8 cellular contexts compared by ENCODE assay signal in genomic region chr14:94174622-94175402, GRCh38. TPM values are rescaled to one million over a fixed set of nuclear protein-coding genes. Genes with fewer than 3 reads are reported as not detected.
DNase-seq lines count a peak whose midpoint lies in the region; ATAC-seq and TF ChIP-seq lines count a peak whose summit lies in the region.

No MANE protein-coding gene starts in this region.

- ATAC-seq in HG03095 (IDR thresholded peaks at IDR 0.05; ENCODE audit: unreplicated experiment) = no peak
- ATAC-seq in GM19397 (IDR thresholded peaks at IDR 0.05; ENCODE audit: unreplicated experiment) = no peak

- no peak for TF ChIP-seq RAD21 in liver (IDR thresholded peaks at IDR 0.05)

- DNase-seq in GM06990 (ENCODE audit: extremely low read depth, insufficient read length) (peak; percentile 9), NB4 (ENCODE audit: low read depth) (peak; percentile 11), cardiac fibroblast (ENCODE audit: low read depth in 2 of 2) (no peak), tibial artery (peak in 1 of 2 donors; percentile 70), SW 1271 (lab: John Stamatoyannopoulos, UW) (no peak)

- no peak for TF ChIP-seq POLR2A in NB4 (IDR thresholded peaks at IDR 0.05; ENCODE audit: extremely low read depth, insufficient read length)

- intact Hi-C loops in tibial artery (cut with DNase I; ENCODE audit: low total_unique reads) = no loop called here

- peaks cover 5 to 17% (median 8%) of the 10 kb centered on the region in 4 donors for H3K4me1 ChIP-seq in liver (ENCODE audit: control insufficient read depth in 4 of 4, insufficient read depth in 4 of 4, low read length in 3 of 4)
- H3K4me1 ChIP-seq in tibial artery = peaks cover 6 to 22% (median 18%) of the 10 kb centered on the region in 4 donors

- peak overlapping the region; percentile 25 to 42 for H3K27ac ChIP-seq in liver (ENCODE audit: low read depth in 1 of 2, low read length in 2 of 2)
- H3K27ac ChIP-seq in tibial artery = no peak overlapping the region

- no peak for TF ChIP-seq CTCF in GM06990 (IDR thresholded peaks at IDR 0.05; ENCODE audit: insufficient read depth, low read length, poor library complexity, severe bottlenecking)
- TF ChIP-seq CTCF in NB4 (IDR thresholded peaks at IDR 0.05; ENCODE audit: low read depth, low read length) = no peak
- TF ChIP-seq CTCF in cardiac fibroblast (IDR thresholded peaks at IDR 0.05; ENCODE audit: low read depth, low read length) = no peak
- no peak for TF ChIP-seq CTCF in liver (IDR thresholded peaks at IDR 0.05; ENCODE audit: low read depth, low read length, missing input control)
- no peak for TF ChIP-seq CTCF in tibial artery (IDR thresholded peaks at IDR 0.05)

- 1% methylated on average over 55 of the region's 55 CpGs for WGBS in liver

- peak overlapping the region in 1 of 2 donors; percentile 7 for H3K9ac ChIP-seq in liver (ENCODE audit: low read depth in 1 of 2, low read length in 2 of 2)

- no peaks in the 10 kb centered on the region for H3K36me3 ChIP-seq in GM06990 (ENCODE audit: control insufficient read depth, insufficient read depth, low read length)
- no peaks in the 10 kb centered on the region for H3K36me3 ChIP-seq in liver (ENCODE audit: control insufficient read depth in 4 of 4, insufficient read depth in 3 of 4, low read depth in 1 of 4, low read length in 3 of 4)
- no peaks in the 10 kb centered on the region for H3K36me3 ChIP-seq in tibial artery

- H3K9me3 ChIP-seq in liver (ENCODE audit: control insufficient read depth in 4 of 4, low read length in 3 of 4) = no peaks in the 10 kb centered on the region
- no peaks in the 10 kb centered on the region for H3K9me3 ChIP-seq in tibial artery

- H3K4me3 ChIP-seq in GM06990 (replicated peaks; ENCODE audit: low read depth, low read length) (peak overlapping the region; percentile 54), NB4 (ENCODE audit: low read depth, low read length) (no peak overlapping the region), cardiac fibroblast (replicated peaks in 1 of 2; ENCODE audit: low read depth in 2 of 2, low read length in 2 of 2) (peak overlapping the region; percentile 29 to 40), liver (ENCODE audit: low read depth in 1 of 3, low read length in 3 of 3) (peak overlapping the region; percentile 5 to 83 (median 43)), tibial artery (peak overlapping the region; percentile 53 to 68)

- H3K27me3 ChIP-seq in GM06990 (replicated peaks; ENCODE audit: control insufficient read depth, insufficient read depth, low read length) (no peaks in the 10 kb centered on the region; the same call in none of the 2 replicates), liver (ENCODE audit: control insufficient read depth in 4 of 4, insufficient read depth in 4 of 4, low read length in 3 of 4) (no peaks in the 10 kb centered on the region), tibial artery (peaks cover 3 to 56% of the 10 kb centered on the region in 2 donors)

TF ChIP-seq in liver, 16 proteins besides CTCF, POLR2A, EP300 and RAD21:
- no peak for TF ChIP-seq REST (IDR thresholded peaks at IDR 0.05)
- no peak for TF ChIP-seq FOXA1 (IDR thresholded peaks at IDR 0.05)
- TF ChIP-seq JUND (IDR thresholded peaks at IDR 0.05) = no peak
- no peak for TF ChIP-seq ZBTB33 (IDR thresholded peaks at IDR 0.05)
- no peak for TF ChIP-seq TAF1 (conservative IDR thresholded peaks at IDR 0.05)
TF ChIP-seq in liver: peak in this region for 0.

RNA-seq across cellular contexts. Expression of gene PPP4R4, which starts 0.7 kb away (rescaled TPM):
- 1 to 10 TPM in 1 of 2 donors, under 1 TPM in 1; 0.67 to 1.3 TPM for total RNA-seq in liver
- polyA plus RNA-seq in liver = 1 to 10 TPM in 1 of 2 donors, under 1 TPM in 1; 0.52 to 2.4 TPM

RNA-seq across cellular contexts. Expression of gene IFI27L2, which starts 45.4 kb away (rescaled TPM):
- total RNA-seq in liver = 1 to 10 TPM; 1.7 to 6.1 TPM
- 1 to 10 TPM; 6.0 to 7.2 TPM for polyA plus RNA-seq in liver

Comparison
In these comparisons a context has a peak if more than half of its experiments do, and no peak if none do; other contexts are left out.
1. DNase-seq: peak in GM06990 (single experiment) and NB4 (single experiment); none in cardiac fibroblast (0 of 2) and SW 1271 (0 of 2).
2. H3K27ac ChIP-seq: peak in liver (2 of 2); none in tibial artery (0 of 2).